19 cellular contexts compared by ENCODE assay signal in the genomic region with DNA sequence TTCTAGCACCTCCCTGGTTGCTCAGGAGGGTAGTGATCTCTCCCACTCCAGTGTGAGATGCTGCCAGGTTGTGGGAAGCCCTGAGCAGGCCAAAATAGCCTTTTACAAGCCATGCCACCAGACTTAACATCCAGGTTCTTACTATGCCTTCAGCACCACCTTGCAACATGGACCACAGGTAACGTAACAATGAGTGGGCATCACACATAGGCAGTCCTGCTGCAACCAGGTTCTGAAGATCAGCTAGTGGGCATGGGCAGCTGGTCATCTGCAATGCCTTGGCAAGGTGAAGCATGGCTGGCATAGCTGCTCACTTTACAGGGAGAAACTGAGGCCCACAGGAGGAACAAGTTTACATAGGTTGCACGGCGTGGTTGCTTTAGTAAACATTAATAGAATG. TPM values are rescaled to one million over a fixed set of nuclear protein-coding genes. Genes with fewer than 3 reads are reported as not detected.
DNase-seq lines count a peak whose midpoint lies in the region; ATAC-seq, FAIRE-seq and TF ChIP-seq lines count a peak whose summit lies in the region.
"Had no signal": no experiment of that assay in that cellular context is flagged by ENCODE, and none has a peak within 500 bp of the region (broad histone marks: within the 10 kb centered on the region; RNA-seq: fewer than 3 reads in every experiment).

No MANE protein-coding gene starts in this region.

- no peak overlapping the region for H3K14ac ChIP-seq in H1 (ENCODE audit: insufficient read length)
- H3K14ac ChIP-seq in neuronal stem cell (ENCODE audit: low read length): no peak overlapping the region

- no peaks in the 10 kb centered on the region for H3K23me2 ChIP-seq in H1 (ENCODE audit: low read depth, low read length)

- H4K91ac ChIP-seq in H1 (replicated peaks; ENCODE audit: insufficient read length, low read length): no peak overlapping the region
- no peak overlapping the region for H4K91ac ChIP-seq in neuronal stem cell (ENCODE audit: low read depth, low read length, poor library complexity)

- no peak overlapping the region for H3K56ac ChIP-seq in H1 (replicated peaks; ENCODE audit: insufficient read length, low read depth, low read length)

- WGBS in HepG2 (ENCODE audit: low lambda C conversion rate): 78% methylated on average over 3 of the region's 3 CpGs
- WGBS in right lobe of liver (ENCODE audit: insufficient coverage, low coverage, low lambda C conversion rate, missing lambda C conversion rate): 83% methylated on average over 2 of the region's 3 CpGs
- WGBS in H1 (ENCODE audit: extremely low coverage in 1 of 2, insufficient coverage in 1 of 2, insufficient read length in 1 of 2, insufficient replicate concordance in 2 of 2, low coverage in 1 of 2, low lambda C conversion rate in 2 of 2, missing lambda C conversion rate in 1 of 2), 2 experiments: 84% methylated on average over 3 of the region's 3 CpGs; no CpG with 5 or more reads in 1 of the 2 experiments
- no CpG with 5 or more reads among the region's 3 CpGs for WGBS in neuronal stem cell (ENCODE audit: extremely low coverage in 2 of 2, insufficient read length in 2 of 2, insufficient replicate concordance in 1 of 2), 2 donors

- H3K9me3 Mint-ChIP-seq in Calu3 (ENCODE audit: low read depth, unreplicated experiment): no peaks in the 10 kb centered on the region
- H3K9me3 Mint-ChIP-seq: GM23338, HFFc6 had no signal

- CTCF ChIA-PET in HepG2 (lab: Yijun Ruan, JAX; ENCODE audit: low intra/inter-chr PET ratio, low total read pairs) (no interaction called here), H1 (lab: Charles Lee; ENCODE audit: partially characterized antibody) (interaction anchor here (0.6 to 4.1 kb wide), 8 partner anchors 12 to 168 kb away, joined by 3 to 16 read pairs (median 3); a partner anchor contains a TSS), Calu3 (lab: Charles Lee) (no interaction called here)

- no peak for DNase-seq in HepG2 (ENCODE audit: low spot score)
- DNase-seq in right lobe of liver: no peak
- DNase-seq in H1 (ENCODE audit: low read depth in 1 of 2, low spot score in 2 of 2): no peak
- no peak for DNase-seq in neuronal stem cell (ENCODE audit: low spot score)
- no peak for DNase-seq in GDM1 (lab: John Stamatoyannopoulos, UW)
- no peak for DNase-seq in Ammon's horn (ENCODE audit: low spot score)
- no peak for DNase-seq in H54 (ENCODE audit: insufficient read length, low spot score)
- DNase-seq in Calu3: no peak
- DNase-seq: BE2C, COR-L47, DMS53, HCEC 1CT, HFFc6 had no signal

- peaks cover 46% of the 10 kb centered on the region for H3K36me3 Mint-ChIP-seq in Calu3 (ENCODE audit: insufficient read depth, unreplicated experiment)

- H3K18ac ChIP-seq in H1 (ENCODE audit: extremely low read depth, low read length) (no peak overlapping the region), neuronal stem cell (ENCODE audit: low read length) (no peak overlapping the region)

- in situ Hi-C loops in HepG2 (cut with HindIII; ENCODE audit: extremely low pct_ligation_motif_present, low pct_unique_long_range_greater_than_20kb): no loop called here

- no peak overlapping the region for H3K4ac ChIP-seq in H1 (replicated peaks; ENCODE audit: insufficient read length, low read depth, low read length)
- no peak overlapping the region for H3K4ac ChIP-seq in neuronal stem cell (ENCODE audit: low read length)

- no peak overlapping the region for H4K5ac ChIP-seq in H1 (ENCODE audit: insufficient read length, low read depth, low read length)

- no peaks in the 10 kb centered on the region for H3K27me3 Mint-ChIP-seq in Calu3 (ENCODE audit: unreplicated experiment)

- FAIRE-seq in HepG2 (lab: Jason Lieb, UNC): no peak
- no peak for FAIRE-seq in H1 (lab: Jason Lieb, UNC)
- no peak for FAIRE-seq in H54 (lab: Jason Lieb, UNC)
- FAIRE-seq: K562 had no signal

- no peak overlapping the region for H2AFZ ChIP-seq in HepG2 (ENCODE audit: low read length)
- no peak overlapping the region for H2AFZ ChIP-seq in H1 (ENCODE audit: low read length)
- H2AFZ ChIP-seq in neuronal stem cell (ENCODE audit: low read length): no peak overlapping the region
- H2AFZ ChIP-seq: GM23338 had no signal

- H4K20me1 ChIP-seq in HepG2 (ENCODE audit: insufficient read depth, low read length) (peaks cover 19% of the 10 kb centered on the region), H1 (replicated peaks in 1 of 2; ENCODE audit: control insufficient read depth in 1 of 2, insufficient read depth in 2 of 2, low read length in 2 of 2) (peaks cover 3 to 6% of the 10 kb centered on the region in 2 experiments)

- peaks cover 2% of the 10 kb centered on the region; the same call in 1 of the 2 replicates for H3K79me1 ChIP-seq in H1 (ENCODE audit: low read depth, low read length)
- H3K79me1 ChIP-seq in neuronal stem cell (ENCODE audit: low read depth, low read length): no peaks in the 10 kb centered on the region

- TF ChIP-seq POLR2A in HepG2 (IDR thresholded peaks at IDR 0.05; ENCODE audit: insufficient read depth in 1 of 2, low read depth in 2 of 2, low read length in 2 of 2) (peak; percentile 11 to 23; a peak in 1 of 4 replicates), right lobe of liver (IDR thresholded peaks at IDR 0.05) (no peak), H1 (IDR thresholded peaks at IDR 0.05; ENCODE audit: control extremely low read depth in 1 of 2, low read depth in 2 of 2, low read length in 2 of 2) (no peak; a peak in 1 of 3 replicates), H54 (IDR thresholded peaks at IDR 0.05; ENCODE audit: low read depth, low read length) (no peak)

- H2AK5ac ChIP-seq in H1 (ENCODE audit: low read depth, low read length) (peak overlapping the region; percentile 76; the same call in 1 of the 2 replicates), neuronal stem cell (ENCODE audit: low read depth, low read length) (no peak overlapping the region)

- TF ChIP-seq RAD21 in HepG2 (CRISPR knock-in tag; IDR thresholded peaks at IDR 0.05): no peak
- TF ChIP-seq RAD21 in H1 (IDR thresholded peaks at IDR 0.05 in 1 of 2, conservative IDR thresholded peaks at IDR 0.05 in 1 of 2; ENCODE audit: low read depth in 2 of 2, low read length in 2 of 2): no peak

- H2BK5ac ChIP-seq in H1 (ENCODE audit: low read depth, low read length) (no peak overlapping the region), neuronal stem cell (ENCODE audit: low read length) (no peak overlapping the region)

- no peaks in the 10 kb centered on the region for H3K27me3 ChIP-seq in HepG2 (ENCODE audit: control insufficient read depth in 1 of 2, insufficient read depth in 2 of 2, low read length in 2 of 2)
- H3K27me3 ChIP-seq in right lobe of liver: no peaks in the 10 kb centered on the region
- H3K27me3 ChIP-seq in H1 (replicated peaks in 1 of 4; ENCODE audit: control insufficient read depth in 3 of 4, extremely low read depth in 1 of 4, insufficient read depth in 3 of 4, low read length in 3 of 4): no peaks in the 10 kb centered on the region
- no peaks in the 10 kb centered on the region for H3K27me3 ChIP-seq in neuronal stem cell (ENCODE audit: control insufficient read depth in 3 of 3, insufficient read depth in 3 of 3, low read depth in 1 of 3, low read length in 3 of 3)
- H3K27me3 ChIP-seq: BE2C had no signal

- H3K9ac ChIP-seq in HepG2 (ENCODE audit: insufficient read depth, low read depth, low read length): no peak overlapping the region
- H3K9ac ChIP-seq in H1 (replicated peaks in 1 of 4; ENCODE audit: extremely low read depth in 1 of 4, low read depth in 3 of 4, low read length in 3 of 4): no peak overlapping the region
- H3K9ac ChIP-seq in neuronal stem cell (ENCODE audit: low read depth, low read length, poor library complexity): no peak overlapping the region

- intact Hi-C loops in HepG2 (cut with micrococcal nuclease; ENCODE audit: unreplicated experiment): loop anchor here (5.0 kb wide), 1 partner anchor 41 kb away; a partner anchor contains a TSS
- intact Hi-C loops in right lobe of liver (cut with DNase I): no loop called here
- intact Hi-C loops in Calu3 (cut with micrococcal nuclease; ENCODE audit: unreplicated experiment): no loop called here

- no peak overlapping the region for H3K27ac Mint-ChIP-seq in Calu3 (ENCODE audit: unreplicated experiment)
- H3K27ac Mint-ChIP-seq: CD14-positive monocyte; CD8-positive, alpha-beta T cell; GM23338; HFFc6 had no signal

- H3K4me2 ChIP-seq in HepG2 (ENCODE audit: low read depth, low read length) (no peak overlapping the region), H1 (ENCODE audit: insufficient read depth in 1 of 2, low read depth in 2 of 2, low read length in 2 of 2) (no peak overlapping the region), neuronal stem cell (ENCODE audit: insufficient read depth, low read length, poor library complexity, severe bottlenecking) (no peak overlapping the region)
- H3K4me2 ChIP-seq: GM23338 had no signal

- H2BK20ac ChIP-seq in H1 (ENCODE audit: low read length): no peak overlapping the region

- H3K9me3 ChIP-seq in HepG2 (ENCODE audit: low read length) (no peaks in the 10 kb centered on the region), right lobe of liver (no peaks in the 10 kb centered on the region), H1 (ENCODE audit: insufficient read depth in 2 of 2, low read depth in 1 of 2, low read length in 1 of 2) (no peaks in the 10 kb centered on the region), neuronal stem cell (replicated peaks in 1 of 2; ENCODE audit: control insufficient read depth in 2 of 2, insufficient read depth in 1 of 2, low read depth in 1 of 2, low read length in 2 of 2) (no peaks in the 10 kb centered on the region)
- H3K9me3 ChIP-seq: BE2C had no signal

- H2BK12ac ChIP-seq in H1 (ENCODE audit: low read depth, low read length): no peak overlapping the region
- H2BK12ac ChIP-seq in neuronal stem cell (ENCODE audit: low read length): no peak overlapping the region

- TF ChIP-seq EP300 in HepG2 (IDR thresholded peaks at IDR 0.05; ENCODE audit: low read depth in 2 of 2, low read length in 2 of 2): no peak
- TF ChIP-seq EP300 in HepG2 (CRISPR knock-in tag; IDR thresholded peaks at IDR 0.05; ENCODE audit: borderline replicate concordance): no peak
- no peak for TF ChIP-seq EP300 in H1 (IDR thresholded peaks at IDR 0.05; ENCODE audit: borderline replicate concordance in 1 of 2, low read depth in 2 of 2, low read length in 2 of 2)

- TF ChIP-seq CTCF in HepG2 (CRISPR knock-in tag; IDR thresholded peaks at IDR 0.05) (no peak), right lobe of liver (IDR thresholded peaks at IDR 0.05) (no peak), H1 (IDR thresholded peaks at IDR 0.05; ENCODE audit: control extremely low read depth in 1 of 3, insufficient read depth in 1 of 3, low read depth in 1 of 3, low read length in 3 of 3) (no peak), Calu3 (IDR thresholded peaks at IDR 0.05; ENCODE audit: unreplicated experiment) (no peak)

- H3K36me3 ChIP-seq in HepG2 (replicated peaks in 1 of 2; ENCODE audit: control insufficient read depth in 1 of 2, insufficient read depth in 2 of 2, low read length in 2 of 2) (peaks cover 17 to 22% of the 10 kb centered on the region in 2 experiments), right lobe of liver (peaks cover 0 to 32% (median 18%) of the 10 kb centered on the region in 4 donors), H1 (ENCODE audit: control insufficient read depth in 2 of 4, insufficient read depth in 4 of 4, low read length in 3 of 4) (peaks cover 9 to 30% (median 24%) of the 10 kb centered on the region in 4 experiments), neuronal stem cell (replicated peaks in 1 of 2; ENCODE audit: control insufficient read depth in 2 of 2, insufficient read depth in 2 of 2, low read length in 2 of 2) (peaks cover 27 to 53% of the 10 kb centered on the region in 2 donors)

- H3K23ac ChIP-seq in H1 (ENCODE audit: insufficient read length) (no peak overlapping the region), neuronal stem cell (ENCODE audit: low read depth, low read length, poor library complexity) (peak overlapping the region; percentile 32)

- H3K4me3 Mint-ChIP-seq in Calu3 (ENCODE audit: low read depth, unreplicated experiment): no peak overlapping the region
- H3K4me3 Mint-ChIP-seq: CD14-positive monocyte; CD8-positive, alpha-beta T cell; GM23338; HFFc6 had no signal

- H3K4me1 ChIP-seq in HepG2 (ENCODE audit: insufficient read depth, low read length) (peaks cover 7% of the 10 kb centered on the region; the same call in 1 of the 2 replicates), right lobe of liver (peaks cover 0 to 17% (median 5%) of the 10 kb centered on the region in 4 donors), H1 (replicated peaks in 1 of 4; ENCODE audit: control insufficient read depth in 3 of 4, insufficient read depth in 4 of 4, low read length in 3 of 4) (no peaks in the 10 kb centered on the region), neuronal stem cell (ENCODE audit: control insufficient read depth in 2 of 2, insufficient read depth in 1 of 2, low read depth in 1 of 2, low read length in 2 of 2) (no peaks in the 10 kb centered on the region)
- H3K4me1 ChIP-seq: BE2C had no signal

- H2BK15ac ChIP-seq in H1 (ENCODE audit: low read length) (no peak overlapping the region), neuronal stem cell (ENCODE audit: low read length) (no peak overlapping the region)

- POLR2A ChIA-PET in HepG2 (lab: Yijun Ruan, JAX): interaction anchor here (5.5 to 6.6 kb wide), 3 partner anchors 21 to 41 kb away, joined by 21 to 52 read pairs (median 36); a partner anchor contains a TSS
- POLR2A ChIA-PET in H1 (lab: Charles Lee; ENCODE audit: partially characterized antibody): interaction anchor here (0.8 kb wide), 1 partner anchor 31 kb away, joined by 3 read pairs; no protein-coding TSS in a partner anchor

- peaks cover 13% of the 10 kb centered on the region for H3K4me1 Mint-ChIP-seq in Calu3 (ENCODE audit: low read depth, unreplicated experiment)
- H3K4me1 Mint-ChIP-seq: GM23338 had no signal

- ATAC-seq in HepG2: peak; percentile 1
- no peak for ATAC-seq in right lobe of liver
- ATAC-seq: CD8-positive, alpha-beta T cell; GM23338; K562 had no signal

- H3K27ac ChIP-seq in HepG2 (ENCODE audit: extremely low read length, insufficient read depth, low read length): no peak overlapping the region
- H3K27ac ChIP-seq in right lobe of liver: no peak overlapping the region
- H3K27ac ChIP-seq in H1 (ENCODE audit: low read depth, low read length): no peak overlapping the region
- H3K27ac ChIP-seq in neuronal stem cell (replicated peaks; ENCODE audit: low read length): no peak overlapping the region
- H3K27ac ChIP-seq: HL-60 had no signal

- BruUV-seq in HepG2 (replicated peaks; lab: Mats Ljungman, UMichigan): no TSS peak
- no TSS peak for BruUV-seq in Calu3 (replicated peaks; lab: Mats Ljungman, UMichigan)

- no peaks in the 10 kb centered on the region for H3K79me2 ChIP-seq in HepG2 (ENCODE audit: insufficient read depth, low read length)
- no peaks in the 10 kb centered on the region for H3K79me2 ChIP-seq in H1 (ENCODE audit: control insufficient read depth in 1 of 2, insufficient read depth in 2 of 2, low read length in 2 of 2)

- H3K4me3 ChIP-seq in HepG2 (replicated peaks in 1 of 3; ENCODE audit: insufficient read depth in 1 of 3, low read depth in 2 of 3, low read length in 3 of 3) (no peak overlapping the region), right lobe of liver (no peak overlapping the region), H1 (ENCODE audit: extremely low read depth in 1 of 4, insufficient read depth in 2 of 4, low read depth in 3 of 4, low read length in 4 of 4) (no peak overlapping the region), neuronal stem cell (ENCODE audit: low read length in 2 of 2) (no peak overlapping the region)
- H3K4me3 ChIP-seq: GM23338, K562 had no signal

- H2BK120ac ChIP-seq in H1 (replicated peaks; ENCODE audit: low read depth, low read length) (no peak overlapping the region), neuronal stem cell (ENCODE audit: low read depth, low read length) (no peak overlapping the region)

- H4K8ac ChIP-seq in H1 (ENCODE audit: extremely low read depth, insufficient read depth, low read length): no peak overlapping the region
- no peak overlapping the region for H4K8ac ChIP-seq in neuronal stem cell (ENCODE audit: low read depth, low read length)

RNA-seq across cellular contexts. Expression of a gene that starts 40.7 kb away (rescaled TPM):
- total RNA-seq in HepG2 (2016; rRNA removed; fragmentation: Illumina TruSeq; extraction: Trizol): 250 and 448 TPM in 2 replicates
- total RNA-seq in HepG2 (2016; cell fraction: cytosol; rRNA removed; fragmentation: Illumina TruSeq; extraction: Trizol; ENCODE audit: low read depth): 49.9 and 51.0 TPM in 2 replicates
- 228 and 439 TPM in 2 replicates for total RNA-seq in HepG2 (2016; cell fraction: insoluble cytoplasmic fraction; rRNA removed; fragmentation: Illumina TruSeq; extraction: Trizol)
- total RNA-seq in HepG2 (2016; cell fraction: membrane; rRNA removed; fragmentation: Illumina TruSeq; extraction: Trizol): 153 and 157 TPM in 2 replicates
- total RNA-seq in HepG2 (2016; cell fraction: nucleus; rRNA removed; fragmentation: Illumina TruSeq; extraction: Trizol): 410 and 468 TPM in 2 replicates
- 374 and 484 TPM in 2 replicates for polyA plus RNA-seq in HepG2 (2011; rRNA removed)
- 348 and 453 TPM in 2 replicates for polyA plus RNA-seq in HepG2 (2011; cell fraction: cytosol; rRNA removed)
- polyA plus RNA-seq in HepG2 (2011; cell fraction: nucleus; rRNA removed): 376 and 486 TPM in 2 replicates
- polyA plus RNA-seq in HepG2 (2012): 453 and 672 TPM in 2 replicates
- 36.9 and 39.3 TPM in 2 replicates for polyA plus RNA-seq in HepG2 (2016; cell fraction: cytosol; fragmentation: Illumina TruSeq; extraction: Trizol; ENCODE audit: low read depth)
- polyA plus RNA-seq in HepG2 (2016; cell fraction: insoluble cytoplasmic fraction; fragmentation: Illumina TruSeq; extraction: Trizol; ENCODE audit: low read depth): 202 and 215 TPM in 2 replicates
- polyA plus RNA-seq in HepG2 (2016; cell fraction: membrane; fragmentation: Illumina TruSeq; extraction: Trizol; ENCODE audit: low read depth): 86.7 and 89.8 TPM in 2 replicates
- 516 and 527 TPM in 2 replicates for polyA plus RNA-seq in HepG2 (2016; cell fraction: nucleus; fragmentation: Illumina TruSeq; extraction: Trizol; ENCODE audit: insufficient read depth, low read depth)
- polyA minus RNA-seq in HepG2 (2011; rRNA and poly(A)+ RNA removed; ENCODE audit: low replicate concordance): 777 and 2,246 TPM in 2 replicates
- 316 and 502 TPM in 2 replicates for polyA minus RNA-seq in HepG2 (2011; cell fraction: cytosol; rRNA and poly(A)+ RNA removed)
- polyA minus RNA-seq in HepG2 (2011; cell fraction: nucleus; rRNA and poly(A)+ RNA removed): 197 and 218 TPM in 2 replicates
- 1,000 to 10,000 TPM in 1 of 6 experiments, 100 to 1,000 TPM in 5; 319 to 1,976 (median 596) TPM for total RNA-seq in right lobe of liver
- 419 and 455 TPM in 2 replicates for total RNA-seq in H1 (2021; fragmentation: NEBNext Ultra II Directional; extraction: Animal tissue kit (Norgen Biotek cat#: 25700))
- 370 and 611 TPM in 2 replicates for polyA plus RNA-seq in H1 (2011; rRNA removed)
- 383 TPM for polyA plus RNA-seq in H1 (2011; cell fraction: cytosol; rRNA removed)
- polyA plus RNA-seq in H1 (2011; cell fraction: nucleus; rRNA removed): 467 TPM
- polyA plus RNA-seq in H1 (2012, experiment 1 of 2): 331 to 424 TPM (median 362 TPM) in 4 replicates
- 333 TPM for polyA plus RNA-seq in H1 (2012, experiment 2 of 2)
- polyA plus RNA-seq in H1 (2013, experiment 1 of 2): 451 TPM
- polyA plus RNA-seq in H1 (2013, experiment 2 of 2): 566 TPM
- 1,204 and 1,278 TPM in 2 replicates for polyA minus RNA-seq in H1 (2011; rRNA and poly(A)+ RNA removed)
- 316 TPM for polyA minus RNA-seq in H1 (2011; cell fraction: cytosol; rRNA and poly(A)+ RNA removed)
- 307 TPM for polyA minus RNA-seq in H1 (2011; cell fraction: nucleus; rRNA and poly(A)+ RNA removed)
- polyA plus RNA-seq in neuronal stem cell (2013, experiment 1 of 2): 108 TPM
- 107 TPM for polyA plus RNA-seq in neuronal stem cell (2013, experiment 2 of 2)
- total RNA-seq in Calu3 (2022): 448 and 469 TPM in 2 replicates

RNA-seq across cellular contexts. Expression of a gene that starts 45.2 kb away (rescaled TPM):
- total RNA-seq in HepG2 (2016; rRNA removed; fragmentation: Illumina TruSeq; extraction: Trizol) (not detected in 2 replicates), right lobe of liver (1 to 10 TPM; 2.7 to 8.9 (median 4.7) TPM), Calu3 (2022) (17.2 and 17.4 TPM in 2 replicates)
- total RNA-seq in HepG2 (2016; cell fraction: cytosol; rRNA removed; fragmentation: Illumina TruSeq; extraction: Trizol; ENCODE audit: low read depth): not detected in 2 replicates
- total RNA-seq in HepG2 (2016; cell fraction: insoluble cytoplasmic fraction; rRNA removed; fragmentation: Illumina TruSeq; extraction: Trizol): not detected in 2 replicates
- not detected in 2 replicates for total RNA-seq in HepG2 (2016; cell fraction: membrane; rRNA removed; fragmentation: Illumina TruSeq; extraction: Trizol)
- total RNA-seq in HepG2 (2016; cell fraction: nucleus; rRNA removed; fragmentation: Illumina TruSeq; extraction: Trizol): not detected in 2 replicates
- polyA plus RNA-seq in HepG2 (2011; rRNA removed) (not detected in 2 replicates), H1 (2011; rRNA removed) (1.00 and 1.7 TPM in 2 replicates)
- polyA plus RNA-seq in HepG2 (2011; cell fraction: cytosol; rRNA removed): not detected in 2 replicates
- polyA plus RNA-seq in HepG2 (2011; cell fraction: nucleus; rRNA removed): not detected in 2 replicates
- polyA plus RNA-seq in HepG2 (2012): not detected in 2 replicates
- not detected in 2 replicates for polyA plus RNA-seq in HepG2 (2016; cell fraction: cytosol; fragmentation: Illumina TruSeq; extraction: Trizol; ENCODE audit: low read depth)
- polyA plus RNA-seq in HepG2 (2016; cell fraction: insoluble cytoplasmic fraction; fragmentation: Illumina TruSeq; extraction: Trizol; ENCODE audit: low read depth): not detected in 2 replicates
- polyA plus RNA-seq in HepG2 (2016; cell fraction: membrane; fragmentation: Illumina TruSeq; extraction: Trizol; ENCODE audit: low read depth): not detected in 2 replicates
- not detected in 2 replicates for polyA plus RNA-seq in HepG2 (2016; cell fraction: nucleus; fragmentation: Illumina TruSeq; extraction: Trizol; ENCODE audit: insufficient read depth, low read depth)
- polyA minus RNA-seq in HepG2 (2011; rRNA and poly(A)+ RNA removed; ENCODE audit: low replicate concordance): 0.05 TPM in 1 of 2 replicates, not detected in the other
- 1.1 TPM in 1 of 2 replicates, not detected in the other for polyA minus RNA-seq in HepG2 (2011; cell fraction: cytosol; rRNA and poly(A)+ RNA removed)
- not detected in 2 replicates for polyA minus RNA-seq in HepG2 (2011; cell fraction: nucleus; rRNA and poly(A)+ RNA removed)
- total RNA-seq in H1 (2021; fragmentation: NEBNext Ultra II Directional; extraction: Animal tissue kit (Norgen Biotek cat#: 25700)): 1.1 and 1.6 TPM in 2 replicates
- 1.4 TPM for polyA plus RNA-seq in H1 (2011; cell fraction: cytosol; rRNA removed)
- polyA plus RNA-seq in H1 (2011; cell fraction: nucleus; rRNA removed): 2.3 TPM
- 0.83 to 0.94 TPM (median 0.94 TPM) in 4 replicates for polyA plus RNA-seq in H1 (2012, experiment 1 of 2)
- polyA plus RNA-seq in H1 (2012, experiment 2 of 2): 0.43 TPM
- 0.83 TPM for polyA plus RNA-seq in H1 (2013, experiment 1 of 2)
- polyA plus RNA-seq in H1 (2013, experiment 2 of 2): 0.70 TPM
- 0.49 and 0.79 TPM in 2 replicates for polyA minus RNA-seq in H1 (2011; rRNA and poly(A)+ RNA removed)
- 0.66 TPM for polyA minus RNA-seq in H1 (2011; cell fraction: cytosol; rRNA and poly(A)+ RNA removed)
- 0.80 TPM for polyA minus RNA-seq in H1 (2011; cell fraction: nucleus; rRNA and poly(A)+ RNA removed)
- 0.07 TPM for polyA plus RNA-seq in neuronal stem cell (2013, experiment 1 of 2)
- 0.06 TPM for polyA plus RNA-seq in neuronal stem cell (2013, experiment 2 of 2)
- total RNA-seq: A172, HFFc6, K562 had no signal

Comparison
In these comparisons a context has a peak if more than half of its experiments do, and no peak if none do; other contexts are left out.
1. POLR2A ChIP-seq: peak in HepG2 (2 of 2); none in right lobe of liver (single experiment), H1 (0 of 2) and H54 (single experiment).